Comparison of ENCODE assay signal across 17 cellular contexts in the genomic region with DNA sequence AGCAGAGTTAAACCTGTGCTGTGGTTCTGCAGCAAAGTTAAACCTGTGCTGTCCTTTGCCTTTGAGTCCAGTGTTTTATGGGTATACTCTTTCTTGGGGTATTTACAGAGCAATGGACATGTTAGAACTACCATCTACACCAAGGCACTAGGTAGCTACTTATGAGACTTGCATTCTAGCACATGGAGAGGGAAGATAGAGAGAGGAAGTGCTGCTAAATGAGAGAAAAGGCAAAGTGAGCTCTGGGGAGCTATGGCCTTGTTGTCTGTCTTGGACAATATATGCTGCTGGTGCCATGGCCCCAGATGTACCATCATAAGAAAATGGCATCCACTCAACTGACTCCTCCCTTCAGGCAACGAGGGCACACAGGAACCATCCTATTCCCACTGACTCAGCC.
"Had no signal": no experiment of that assay in that cellular context is flagged by ENCODE, and none has a peak within 500 bp of the region (broad histone marks: within the 10 kb centered on the region; RNA-seq: fewer than 3 reads in every experiment).

No MANE protein-coding gene starts in this region.

- H3K4me3 Mint-ChIP-seq: memory B cell; natural killer cell treated with Interleukin-12 subunit alpha and Interleukin-12 subunit beta and Interleukin-15 and Interleukin-18, amount 100 ng/mL, for 72 hours; neural crest cell; stimulated activated naive B cell treated with anti-CD40 and anti-IgM and Interleukin-4, amounts not matched to agents 10 μg/mL and 1 μg/mL and 100 μg/mL, for 72 hours; stimulated activated naive CD8-positive, alpha-beta T cell treated with anti-CD3 and anti-CD28 coated beads, Interleukin-15, Interleukin-2, amounts not matched to agents 100 ng/mL and 50 ng/mL, for 24 hours had no signal

- DNase-seq: cortex of kidney; hypothalamus; right lobe of liver; small intestine; stimulated activated CD4-positive, alpha-beta T cell treated with anti-CD3 and anti-CD28 coated beads, Interleukin-15, amount 100 ng/mL, for 24 hours; stimulated activated CD4-positive, alpha-beta T cell treated with anti-CD3 and anti-CD28 coated beads, Interleukin-2, amount 100 ng/mL, for 48 hours; stimulated activated naive B cell treated with anti-CD40 and anti-IgM and Interleukin-4, amounts not matched to agents 10 μg/mL and 1 μg/mL and 100 μg/mL, for 72 hours; upper lobe of left lung had no signal

- H3K27ac Mint-ChIP-seq: memory B cell; natural killer cell treated with Interleukin-12 subunit alpha and Interleukin-12 subunit beta and Interleukin-15 and Interleukin-18, amount 100 ng/mL, for 72 hours; progenitor cell of endocrine pancreas; stimulated activated naive B cell treated with anti-CD40 and anti-IgM and Interleukin-4, amounts not matched to agents 10 μg/mL and 1 μg/mL and 100 μg/mL, for 72 hours had no signal

- H3K9me3 ChIP-seq: right lobe of liver, thoracic aorta, tibial nerve, upper lobe of left lung had no signal

- H3K27ac ChIP-seq: parathyroid adenoma, right lobe of liver, thoracic aorta, tibial nerve, upper lobe of left lung had no signal

- H3K36me3 ChIP-seq: right lobe of liver, thoracic aorta, tibial nerve, upper lobe of left lung had no signal

- H3K27me3 ChIP-seq: right lobe of liver, tibial nerve, upper lobe of left lung had no signal

- H3K27me3 Mint-ChIP-seq: memory B cell; stimulated activated naive B cell treated with anti-CD40 and anti-IgM and Interleukin-4, amounts not matched to agents 10 μg/mL and 1 μg/mL and 100 μg/mL, for 72 hours; stimulated activated naive CD8-positive, alpha-beta T cell treated with anti-CD3 and anti-CD28 coated beads, Interleukin-15, Interleukin-2, amounts not matched to agents 100 ng/mL and 50 ng/mL, for 24 hours had no signal

- H3K4me1 ChIP-seq: parathyroid adenoma had no signal

- H3K36me3 Mint-ChIP-seq: natural killer cell treated with Interleukin-12 subunit alpha and Interleukin-12 subunit beta and Interleukin-15 and Interleukin-18, amount 100 ng/mL, for 72 hours; stimulated activated naive B cell treated with anti-CD40 and anti-IgM and Interleukin-4, amounts not matched to agents 10 μg/mL and 1 μg/mL and 100 μg/mL, for 72 hours had no signal

- H3K4me3 ChIP-seq: lung, right lobe of liver, thoracic aorta, tibial nerve, upper lobe of left lung had no signal

- ATAC-seq: natural killer cell treated with Interleukin-12 subunit alpha and Interleukin-12 subunit beta and Interleukin-15 and Interleukin-18, amount 100 ng/mL, for 72 hours; right lobe of liver; stimulated activated naive B cell treated with anti-CD40 and anti-IgM and Interleukin-4, amounts not matched to agents 10 μg/mL and 1 μg/mL and 100 μg/mL, for 72 hours had no signal
